ENCODE assay signal across 19 cellular contexts in the genomic region with DNA sequence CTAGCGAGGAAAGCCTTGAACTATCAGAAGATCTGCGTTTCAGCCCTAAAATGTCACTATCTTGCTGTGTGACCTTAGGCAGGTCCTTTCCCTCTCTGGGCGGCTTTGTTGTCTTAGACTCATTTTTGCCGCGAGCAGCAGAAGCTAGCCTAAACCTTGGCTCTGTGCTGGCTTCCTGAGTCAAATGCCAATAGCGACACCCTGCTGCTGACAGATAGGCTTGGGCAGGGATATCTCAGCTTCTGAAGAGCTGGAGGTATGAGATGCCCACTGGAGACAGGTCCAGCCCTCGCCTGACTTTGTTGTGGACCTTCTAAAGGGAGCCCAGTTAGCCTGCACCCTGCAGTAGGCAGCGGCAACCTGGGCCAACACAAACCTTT. TPM values are rescaled to one million over a fixed set of nuclear protein-coding genes. Genes with fewer than 3 reads are reported as not detected.
DNase-seq lines count a peak whose midpoint lies in the region; ATAC-seq and TF ChIP-seq lines count a peak whose summit lies in the region.
"Had no signal": no experiment of that assay in that cellular context is flagged by ENCODE, and none has a peak within 500 bp of the region (broad histone marks: within the 10 kb centered on the region; RNA-seq: fewer than 3 reads in every experiment).

No MANE protein-coding gene starts in this region.

- H3K27me3 ChIP-seq in body of pancreas (no peaks in the 10 kb centered on the region), liver (ENCODE audit: control insufficient read depth in 4 of 4, insufficient read depth in 4 of 4, low read length in 3 of 4) (no peaks in the 10 kb centered on the region), gastrocnemius medialis (peaks cover 9 to 26% (median 24%) of the 10 kb centered on the region in 3 donors)

- in situ Hi-C loops in gastrocnemius medialis (cut with MboI; ENCODE audit: low sequenced_read_pairs in 4 of 4): no loop called here

- no peaks in the 10 kb centered on the region for H3K36me3 Mint-ChIP-seq in activated CD8-positive, alpha-beta T cell treated with anti-CD3 and anti-CD28 coated beads, Interleukin-2, amount 10 ng/mL, durations not matched to agents 7 days and 5 days (ENCODE audit: low read depth)
- H3K36me3 Mint-ChIP-seq in activated naive CD4-positive, alpha-beta T cell treated with anti-CD3 and anti-CD28 coated beads for 36 hours (ENCODE audit: low read depth): no peaks in the 10 kb centered on the region
- H3K36me3 Mint-ChIP-seq: IgD-negative memory B cell had no signal

- H3K36me3 ChIP-seq in ES-I3 (ENCODE audit: insufficient read depth, low read length) (no peaks in the 10 kb centered on the region), body of pancreas (replicated peaks in 1 of 2; ENCODE audit: insufficient read depth in 1 of 2, low read depth in 2 of 2) (no peaks in the 10 kb centered on the region), liver (ENCODE audit: control insufficient read depth in 4 of 4, insufficient read depth in 3 of 4, low read depth in 1 of 4, low read length in 3 of 4) (peaks cover 0 to 2% (median 0%) of the 10 kb centered on the region in 4 donors), gastrocnemius medialis (no peaks in the 10 kb centered on the region)

- H3K27ac Mint-ChIP-seq in activated CD8-positive, alpha-beta T cell treated with anti-CD3 and anti-CD28 coated beads, Interleukin-2, amount 10 ng/mL, durations not matched to agents 7 days and 5 days: no peak overlapping the region
- no peak overlapping the region for H3K27ac Mint-ChIP-seq in activated naive CD4-positive, alpha-beta T cell treated with anti-CD3 and anti-CD28 coated beads for 36 hours
- H3K27ac Mint-ChIP-seq: IgD-negative memory B cell had no signal

- peak overlapping the region in 3 of 4 donors; percentile 58 to 75 (median 73) for H3K27ac ChIP-seq in body of pancreas
- H3K27ac ChIP-seq in liver (ENCODE audit: low read depth in 1 of 2, low read length in 2 of 2): peak overlapping the region; percentile 81 to 85
- peak overlapping the region; percentile 45 to 62 (median 56) for H3K27ac ChIP-seq in gastrocnemius medialis
- H3K27ac ChIP-seq: SK-N-MC had no signal

- intact Hi-C loops in body of pancreas (cut with DNase I) (no loop called here), gastrocnemius medialis (cut with DNase I; ENCODE audit: low total_unique reads) (loop anchor here (10.0 kb wide), 1 partner anchor 90 kb away; no protein-coding TSS in a partner anchor)
- intact Hi-C loops in activated naive CD4-positive, alpha-beta T cell treated with anti-CD3 and anti-CD28 coated beads for 36 hours (cut with micrococcal nuclease): no loop called here

- DNase-seq in body of pancreas: no peak
- DNase-seq in gastrocnemius medialis: no peak
- no peak for DNase-seq in activated CD8-positive, alpha-beta T cell treated with anti-CD3 and anti-CD28 coated beads, Interleukin-2, amount 10 ng/mL, durations not matched to agents 7 days and 5 days
- no peak for DNase-seq in activated naive CD4-positive, alpha-beta T cell treated with anti-CD3 and anti-CD28 coated beads for 36 hours
- DNase-seq in NK-92 (lab: John Stamatoyannopoulos, UW; ENCODE audit: unreplicated experiment): no peak
- no peak for DNase-seq in COLO668 (lab: John Stamatoyannopoulos, UW; ENCODE audit: unreplicated experiment)
- DNase-seq: activated CD4-positive, CD25-positive, alpha-beta regulatory T cell treated with anti-CD3 and anti-CD28 coated beads, Interleukin-2, amount 50 U/mL, for 72 hours; activated gamma-delta T cell; cortex of kidney; DMS153; MM.1S; NCI-H146; stimulated activated CD8-positive, alpha-beta memory T cell treated with anti-CD3 and anti-CD28 coated beads, Interleukin-4, amount 100 ng/mL, for 48 hours; T1000 had no signal

- peak overlapping the region; percentile 82; the same call in 1 of the 2 replicates for H3K9ac ChIP-seq in ES-I3 (ENCODE audit: low read depth, low read length)
- peak overlapping the region; percentile 52 to 58 for H3K9ac ChIP-seq in liver (ENCODE audit: low read depth in 1 of 2, low read length in 2 of 2)

- H3K4me1 Mint-ChIP-seq in activated CD8-positive, alpha-beta T cell treated with anti-CD3 and anti-CD28 coated beads, Interleukin-2, amount 10 ng/mL, durations not matched to agents 7 days and 5 days (ENCODE audit: low read depth): no peaks in the 10 kb centered on the region
- no peaks in the 10 kb centered on the region for H3K4me1 Mint-ChIP-seq in activated naive CD4-positive, alpha-beta T cell treated with anti-CD3 and anti-CD28 coated beads for 36 hours (ENCODE audit: low read depth)

- TF ChIP-seq CTCF in body of pancreas (IDR thresholded peaks at IDR 0.05) (no peak), liver (IDR thresholded peaks at IDR 0.05; ENCODE audit: low read depth, low read length, missing input control) (no peak), gastrocnemius medialis (IDR thresholded peaks at IDR 0.05 in 4 of 5, conservative IDR thresholded peaks at IDR 0.05 in 1 of 5) (no peak)

- H3K9me3 Mint-ChIP-seq in activated CD8-positive, alpha-beta T cell treated with anti-CD3 and anti-CD28 coated beads, Interleukin-2, amount 10 ng/mL, durations not matched to agents 7 days and 5 days (ENCODE audit: insufficient read depth): no peaks in the 10 kb centered on the region
- no peaks in the 10 kb centered on the region for H3K9me3 Mint-ChIP-seq in activated naive CD4-positive, alpha-beta T cell treated with anti-CD3 and anti-CD28 coated beads for 36 hours

- 74 to 79% methylated on average over 8 of the region's 8 CpGs for WGBS in body of pancreas, 2 donors
- WGBS in liver: 72% methylated on average over 8 of the region's 8 CpGs

- ATAC-seq in body of pancreas (no peak), gastrocnemius medialis (no peak)
- ATAC-seq in activated CD8-positive, alpha-beta T cell treated with anti-CD3 and anti-CD28 coated beads, Interleukin-2, amount 10 ng/mL, durations not matched to agents 7 days and 5 days: no peak
- ATAC-seq: Panc1 had no signal

- H3K4me3 Mint-ChIP-seq in activated CD8-positive, alpha-beta T cell treated with anti-CD3 and anti-CD28 coated beads, Interleukin-2, amount 10 ng/mL, durations not matched to agents 7 days and 5 days: no peak overlapping the region
- H3K4me3 Mint-ChIP-seq in activated naive CD4-positive, alpha-beta T cell treated with anti-CD3 and anti-CD28 coated beads for 36 hours: no peak overlapping the region
- H3K4me3 Mint-ChIP-seq: IgD-negative memory B cell had no signal

- CTCF ChIA-PET in activated CD8-positive, alpha-beta T cell treated with anti-CD3 and anti-CD28 coated beads, Interleukin-2, amount 10 ng/mL, durations not matched to agents 7 days and 5 days (lab: Charles Lee): no interaction called here
- CTCF ChIA-PET in activated naive CD4-positive, alpha-beta T cell treated with anti-CD3 and anti-CD28 coated beads for 36 hours (lab: Charles Lee): no interaction called here

- H3K4me1 ChIP-seq in ES-I3 (ENCODE audit: insufficient read depth, low read length): no peaks in the 10 kb centered on the region; the same call in 1 of the 2 replicates
- peaks cover 64% of the 10 kb centered on the region for H3K4me1 ChIP-seq in body of pancreas
- H3K4me1 ChIP-seq in liver (ENCODE audit: control insufficient read depth in 4 of 4, insufficient read depth in 4 of 4, low read length in 3 of 4): peaks cover 10 to 44% (median 35%) of the 10 kb centered on the region in 4 donors
- no peaks in the 10 kb centered on the region for H3K4me1 ChIP-seq in gastrocnemius medialis

- H3K9me3 ChIP-seq in ES-I3 (ENCODE audit: control insufficient read depth, insufficient read depth, low read length) (no peaks in the 10 kb centered on the region), body of pancreas (no peaks in the 10 kb centered on the region), liver (ENCODE audit: control insufficient read depth in 4 of 4, low read length in 3 of 4) (no peaks in the 10 kb centered on the region), gastrocnemius medialis (no peaks in the 10 kb centered on the region)

- TF ChIP-seq POLR2A in body of pancreas (IDR thresholded peaks at IDR 0.05) (no peak), gastrocnemius medialis (IDR thresholded peaks at IDR 0.05) (no peak)

- TF ChIP-seq RAD21 in liver (IDR thresholded peaks at IDR 0.05): no peak

- POLR2A ChIA-PET in activated CD8-positive, alpha-beta T cell treated with anti-CD3 and anti-CD28 coated beads, Interleukin-2, amount 10 ng/mL, durations not matched to agents 7 days and 5 days (lab: Charles Lee): no interaction called here

- peaks cover 14% of the 10 kb centered on the region for H3K27me3 Mint-ChIP-seq in activated CD8-positive, alpha-beta T cell treated with anti-CD3 and anti-CD28 coated beads, Interleukin-2, amount 10 ng/mL, durations not matched to agents 7 days and 5 days (ENCODE audit: low read depth)
- peaks cover 44% of the 10 kb centered on the region for H3K27me3 Mint-ChIP-seq in activated naive CD4-positive, alpha-beta T cell treated with anti-CD3 and anti-CD28 coated beads for 36 hours (ENCODE audit: low read depth)

- H3K4me3 ChIP-seq in body of pancreas (no peak overlapping the region), liver (ENCODE audit: low read depth in 1 of 3, low read length in 3 of 3) (peak overlapping the region in 2 of 3 donors; percentile 63 to 78), gastrocnemius medialis (peak overlapping the region; percentile 49 to 57 (median 50))
- H3K4me3 ChIP-seq: SK-N-MC had no signal

TF ChIP-seq in liver, 16 proteins besides CTCF, POLR2A, EP300 and RAD21 (continues in another document):
- no peak for TF ChIP-seq EGR1 (IDR thresholded peaks at IDR 0.05; ENCODE audit: low read depth in 2 of 2)

RNA-seq across cellular contexts. Expression of a gene that starts 1.3 kb away (rescaled TPM):
- total RNA-seq in body of pancreas (10 to 100 TPM in 1 of 2 donors, 1 to 10 TPM in 1; 7.8 to 10.2 TPM), liver (10 to 100 TPM in 1 of 2 donors, 1 to 10 TPM in 1; 7.1 to 19.0 TPM), gastrocnemius medialis (1 to 10 TPM in 1 of 4 donors, under 1 TPM in 3; 0.66 to 2.9 (median 0.76) TPM)
- 1 to 10 TPM; 3.5 to 8.8 TPM for polyA plus RNA-seq in liver
- not detected for total RNA-seq in activated CD8-positive, alpha-beta T cell treated with anti-CD3 and anti-CD28 coated beads, Interleukin-2, amount 10 ng/mL, durations not matched to agents 7 days and 5 days
- total RNA-seq in activated naive CD4-positive, alpha-beta T cell treated with anti-CD3 and anti-CD28 coated beads for 36 hours: not detected
- polyA plus RNA-seq: IgD-negative memory B cell had no signal

Comparison
In these comparisons a context has a peak if more than half of its experiments do, and no peak if none do; other contexts are left out.
1. H3K4me3 ChIP-seq: peak in liver (2 of 3) and gastrocnemius medialis (4 of 4); none in body of pancreas (0 of 2).
2. Peak in every context shown above with its lines, with median percentiles within 50 percentile points of each other: H3K27ac ChIP-seq.